Comparison of ENCODE assay signal across 10 cellular contexts in genomic region chr6:112466378-112467151, GRCh38.
DNase-seq lines count a peak whose midpoint lies in the region; ATAC-seq, FAIRE-seq and TF ChIP-seq lines count a peak whose summit lies in the region.
"Had no signal": no experiment of that assay in that cellular context is flagged by ENCODE, and none has a peak within 500 bp of the region (broad histone marks: within the 10 kb centered on the region; RNA-seq: fewer than 3 reads in every experiment).

No MANE protein-coding gene starts in this region.

- CTCF ChIA-PET in GM12878 (lab: Yijun Ruan, JAX): interaction anchor here (0.8 kb wide), 1 partner anchor 16 kb away, joined by 3 read pairs; no protein-coding TSS in a partner anchor

- SMC1A ChIA-PET in GM12878 (lab: Charles Lee; ENCODE audit: uncharacterized antibody, unreplicated experiment): interaction anchor here (0.6 to 1.4 kb wide), 4 partner anchors 12 to 1304 kb away, joined by 3 to 5 read pairs (median 4); no protein-coding TSS in a partner anchor

- RAD21 ChIA-PET in GM12878 (lab: Charles Lee; ENCODE audit: unreplicated experiment): no interaction called here

- intact Hi-C loops in GM12878 (cut with micrococcal nuclease; ENCODE audit: unreplicated experiment): no loop called here

- no peak for TF ChIP-seq CTCF in GM12878 (IDR thresholded peaks at IDR 0.05 in 2 of 3, conservative IDR thresholded peaks at IDR 0.05 in 1 of 3; ENCODE audit: control insufficient read depth in 2 of 3, extremely low read depth in 1 of 3, insufficient read depth in 1 of 3, low read depth in 3 of 3, low read length in 3 of 3)

- no peak overlapping the region for H2AFZ ChIP-seq in GM12878 (ENCODE audit: control insufficient read depth, low read depth, low read length)

- no peaks in the 10 kb centered on the region for H3K36me3 ChIP-seq in GM12878 (ENCODE audit: control insufficient read depth in 2 of 2, insufficient read depth in 2 of 2, low read length in 1 of 2)

- TF ChIP-seq RAD21 in GM12878 (IDR thresholded peaks at IDR 0.05; ENCODE audit: insufficient read depth, low read depth, low read length): no peak

- no peak for TF ChIP-seq EP300 in GM12878 (IDR thresholded peaks at IDR 0.05; ENCODE audit: borderline replicate concordance in 1 of 2, control insufficient read depth in 1 of 2, low read depth in 2 of 2, low read length in 2 of 2)

- no peak overlapping the region for H3K4me3 ChIP-seq in GM12878

- ATAC-seq in GM21528 (IDR thresholded peaks at IDR 0.05; ENCODE audit: low FRiP score, unreplicated experiment) (peak; percentile 95), HG03521 (IDR thresholded peaks at IDR 0.05; ENCODE audit: unreplicated experiment) (peak; percentile 94), GM12878 (peak; percentile 74)
- ATAC-seq: left ventricle myocardium superior, T-cell had no signal

- no peaks in the 10 kb centered on the region; the same call in 2 of the 3 replicates for H3K9me3 ChIP-seq in GM12878 (replicated peaks; ENCODE audit: control insufficient read depth, insufficient read depth, low read length)

- no peaks in the 10 kb centered on the region for H3K27me3 ChIP-seq in GM12878 (replicated peaks in 1 of 2; ENCODE audit: control insufficient read depth in 2 of 2, insufficient read depth in 2 of 2, low read length in 1 of 2)

- H4K20me1 ChIP-seq in GM12878 (ENCODE audit: control insufficient read depth, insufficient read depth): no peaks in the 10 kb centered on the region

- H3K4me1 ChIP-seq in GM12878 (ENCODE audit: control insufficient read depth, insufficient read depth, low read length): no peaks in the 10 kb centered on the region

- no peaks in the 10 kb centered on the region for H3K79me2 ChIP-seq in GM12878 (ENCODE audit: control insufficient read depth, insufficient read depth, low read length)

- WGBS in GM12878 (ENCODE audit: insufficient coverage, insufficient replicate concordance, low lambda C conversion rate, missing lambda C conversion rate): 0% methylated on average over 1 of the region's 1 CpG

- no peak for FAIRE-seq in GM12878 (lab: Jason Lieb, UNC)

- no peak for TF ChIP-seq POLR2A in GM12878 (IDR thresholded peaks at IDR 0.05; ENCODE audit: low read depth, low read length)

- peak; percentile 22 for DNase-seq in AG20443 (ENCODE audit: low spot score)
- no peak for DNase-seq in GM12878 (ENCODE audit: low read depth, low spot score)
- no peak for DNase-seq in NCI-H524 treated with DMSO at 0.1 percent for 48 hours (lab: John Stamatoyannopoulos, UW)
- DNase-seq in NCI-H2081 (lab: John Stamatoyannopoulos, UW): no peak
- DNase-seq in CD1c-positive myeloid dendritic cell (ENCODE audit: extremely low spot score): no peak
- DNase-seq in T1000 (lab: John Stamatoyannopoulos, UW): no peak
- DNase-seq: left ventricle myocardium superior, T-cell had no signal

- in situ Hi-C loops in GM12878 (cut with MboI): no loop called here

- H3K9ac ChIP-seq in GM12878 (ENCODE audit: control insufficient read depth, insufficient read depth, low read length): no peak overlapping the region

- H3K4me2 ChIP-seq in GM12878 (ENCODE audit: control insufficient read depth, insufficient read depth): no peak overlapping the region

- BruUV-seq in GM12878 (replicated peaks; lab: Mats Ljungman, UMichigan): no TSS peak

- no peak overlapping the region for H3K27ac ChIP-seq in GM12878 (ENCODE audit: control insufficient read depth, insufficient read depth)

- POLR2A ChIA-PET in GM12878 (lab: Charles Lee): no interaction called here

TF ChIP-seq in GM12878, 131 proteins besides CTCF, POLR2A, EP300 and RAD21:
- TF ChIP-seq DPF2 (IDR thresholded peaks at IDR 0.05) (no peak), SUZ12 (IDR thresholded peaks at IDR 0.05; ENCODE audit: unreplicated experiment) (no peak), SMC3 (IDR thresholded peaks at IDR 0.05; ENCODE audit: borderline replicate concordance, low read length) (no peak), ZNF622 (IDR thresholded peaks at IDR 0.05) (no peak), MEF2A (IDR thresholded peaks at IDR 0.05; ENCODE audit: insufficient read depth, low read depth, low read length) (0 out of 2 replicates have a peak, but pooled peaks have one; percentile 37), TARDBP (IDR thresholded peaks at IDR 0.05; ENCODE audit: borderline replicate concordance) (no peak), RUNX3 (IDR thresholded peaks at IDR 0.05; ENCODE audit: low read length) (0 out of 2 replicates have a peak, but pooled peaks have one; percentile 24), ATF2 (IDR thresholded peaks at IDR 0.05; ENCODE audit: low read length) (peak; percentile 36; the same call in 1 of the 2 replicates), PAX5 (IDR thresholded peaks at IDR 0.05; ENCODE audit: borderline replicate concordance, low read depth, low read length) (no peak)
- TF ChIP-seq, protein P1, sequence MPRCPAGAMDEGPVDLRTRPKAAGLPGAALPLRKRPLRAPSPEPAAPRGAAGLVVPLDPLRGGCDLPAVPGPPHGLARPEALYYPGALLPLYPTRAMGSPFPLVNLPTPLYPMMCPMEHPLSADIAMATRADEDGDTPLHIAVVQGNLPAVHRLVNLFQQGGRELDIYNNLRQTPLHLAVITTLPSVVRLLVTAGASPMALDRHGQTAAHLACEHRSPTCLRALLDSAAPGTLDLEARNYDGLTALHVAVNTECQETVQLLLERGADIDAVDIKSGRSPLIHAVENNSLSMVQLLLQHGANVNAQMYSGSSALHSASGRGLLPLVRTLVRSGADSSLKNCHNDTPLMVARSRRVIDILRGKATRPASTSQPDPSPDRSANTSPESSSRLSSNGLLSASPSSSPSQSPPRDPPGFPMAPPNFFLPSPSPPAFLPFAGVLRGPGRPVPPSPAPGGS (IDR thresholded peaks at IDR 0.05; ENCODE audit: borderline replicate concordance, insufficient read depth, low read depth, low read length, poor library complexity, severe bottlenecking): no peak
